In the genomic region with DNA sequence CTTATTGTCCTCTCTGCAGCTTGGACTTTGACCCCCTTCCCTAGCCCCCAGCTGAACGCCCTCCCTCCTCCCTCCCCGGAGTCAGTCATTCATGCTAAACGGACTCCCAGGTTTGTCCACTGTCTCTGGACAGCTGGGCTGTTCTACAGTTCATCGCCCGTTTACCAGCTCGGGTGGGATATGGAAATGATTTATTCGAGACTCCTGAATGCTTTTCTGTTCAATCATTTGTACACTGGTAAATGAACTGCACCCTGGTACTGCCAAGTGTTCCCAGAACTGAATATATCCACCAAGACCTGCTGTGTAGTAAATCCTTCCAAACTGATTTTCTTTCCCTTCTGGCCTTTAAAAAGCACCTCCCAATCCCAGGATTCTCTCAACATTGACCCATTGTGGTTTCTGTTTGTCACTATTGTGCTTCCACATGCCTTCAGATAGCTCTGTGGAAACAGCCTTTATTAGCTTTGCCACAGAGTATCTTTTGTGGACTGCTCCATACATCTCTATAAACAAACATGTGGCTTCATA, we compare ENCODE assay signal across 1 cellular context.
TF ChIP-seq lines count a peak whose summit lies in the region.

No MANE protein-coding gene starts in this region.

TF ChIP-seq in HepG2, 621 proteins besides CTCF, POLR2A, EP300 and RAD21 (continued from another document):
- TF ChIP-seq, protein P1, sequence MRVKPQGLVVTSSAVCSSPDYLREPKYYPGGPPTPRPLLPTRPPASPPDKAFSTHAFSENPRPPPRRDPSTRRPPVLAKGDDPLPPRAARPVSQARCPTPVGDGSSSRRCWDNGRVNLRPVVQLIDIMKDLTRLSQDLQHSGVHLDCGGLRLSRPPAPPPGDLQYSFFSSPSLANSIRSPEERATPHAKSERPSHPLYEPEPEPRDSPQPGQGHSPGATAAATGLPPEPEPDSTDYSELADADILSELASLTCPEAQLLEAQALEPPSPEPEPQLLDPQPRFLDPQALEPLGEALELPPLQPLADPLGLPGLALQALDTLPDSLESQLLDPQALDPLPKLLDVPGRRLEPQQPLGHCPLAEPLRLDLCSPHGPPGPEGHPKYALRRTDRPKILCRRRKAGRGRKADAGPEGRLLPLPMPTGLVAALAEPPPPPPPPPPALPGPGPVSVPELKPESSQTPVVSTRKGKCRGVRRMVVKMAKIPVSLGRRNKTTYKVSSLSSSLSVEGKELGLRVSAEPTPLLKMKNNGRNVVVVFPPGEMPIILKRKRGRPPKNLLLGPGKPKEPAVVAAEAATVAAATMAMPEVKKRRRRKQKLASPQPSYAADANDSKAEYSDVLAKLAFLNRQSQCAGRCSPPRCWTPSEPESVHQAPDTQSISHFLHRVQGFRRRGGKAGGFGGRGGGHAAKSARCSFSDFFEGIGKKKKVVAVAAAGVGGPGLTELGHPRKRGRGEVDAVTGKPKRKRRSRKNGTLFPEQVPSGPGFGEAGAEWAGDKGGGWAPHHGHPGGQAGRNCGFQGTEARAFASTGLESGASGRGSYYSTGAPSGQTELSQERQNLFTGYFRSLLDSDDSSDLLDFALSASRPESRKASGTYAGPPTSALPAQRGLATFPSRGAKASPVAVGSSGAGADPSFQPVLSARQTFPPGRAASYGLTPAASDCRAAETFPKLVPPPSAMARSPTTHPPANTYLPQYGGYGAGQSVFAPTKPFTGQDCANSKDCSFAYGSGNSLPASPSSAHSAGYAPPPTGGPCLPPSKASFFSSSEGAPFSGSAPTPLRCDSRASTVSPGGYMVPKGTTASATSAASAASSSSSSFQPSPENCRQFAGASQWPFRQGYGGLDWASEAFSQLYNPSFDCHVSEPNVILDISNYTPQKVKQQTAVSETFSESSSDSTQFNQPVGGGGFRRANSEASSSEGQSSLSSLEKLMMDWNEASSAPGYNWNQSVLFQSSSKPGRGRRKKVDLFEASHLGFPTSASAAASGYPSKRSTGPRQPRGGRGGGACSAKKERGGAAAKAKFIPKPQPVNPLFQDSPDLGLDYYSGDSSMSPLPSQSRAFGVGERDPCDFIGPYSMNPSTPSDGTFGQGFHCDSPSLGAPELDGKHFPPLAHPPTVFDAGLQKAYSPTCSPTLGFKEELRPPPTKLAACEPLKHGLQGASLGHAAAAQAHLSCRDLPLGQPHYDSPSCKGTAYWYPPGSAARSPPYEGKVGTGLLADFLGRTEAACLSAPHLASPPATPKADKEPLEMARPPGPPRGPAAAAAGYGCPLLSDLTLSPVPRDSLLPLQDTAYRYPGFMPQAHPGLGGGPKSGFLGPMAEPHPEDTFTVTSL (CRISPR knock-in tag; IDR thresholded peaks at IDR 0.05; ENCODE audit: borderline replicate concordance), result 0 out of 2 replicates have a peak, but pooled peaks have one; percentile 39
- TF ChIP-seq ZFP82 (CRISPR knock-in tag; IDR thresholded peaks at IDR 0.05; ENCODE audit: borderline replicate concordance) (0 out of 2 replicates have a peak, but pooled peaks have one; percentile 48), ZMYM2 (CRISPR knock-in tag; IDR thresholded peaks at IDR 0.05) (no peak), SMC3 (IDR thresholded peaks at IDR 0.05; ENCODE audit: low read length) (peak; percentile 9; the same call in 1 of the 2 replicates), SALL1 (CRISPR knock-in tag; IDR thresholded peaks at IDR 0.05) (no peak; the same call in 1 of the 2 replicates), HMG20A (CRISPR knock-in tag; IDR thresholded peaks at IDR 0.05; ENCODE audit: borderline replicate concordance) (0 out of 2 replicates have a peak, but pooled peaks have one; percentile 9), HNF4G (IDR thresholded peaks at IDR 0.05; ENCODE audit: borderline replicate concordance, low read depth, low read length) (peak; percentile 92), HNF4G (CRISPR knock-in tag; IDR thresholded peaks at IDR 0.05; ENCODE audit: borderline replicate concordance, low read depth) (no peak), ZBTB8A (CRISPR knock-in tag; IDR thresholded peaks at IDR 0.05; ENCODE audit: borderline replicate concordance, low read depth) (no peak), POGZ (CRISPR knock-in tag; IDR thresholded peaks at IDR 0.05) (peak; percentile 28), MAZ (IDR thresholded peaks at IDR 0.05; ENCODE audit: borderline replicate concordance, low read depth, low read length) (peak; percentile 53; the same call in 1 of the 2 replicates), MAZ (CRISPR knock-in tag; IDR thresholded peaks at IDR 0.05; ENCODE audit: low read depth) (no peak), ZBTB7A (CRISPR knock-in tag; IDR thresholded peaks at IDR 0.05) (0 out of 2 replicates have a peak, but pooled peaks have one; percentile 33), GATAD1 (CRISPR knock-in tag; IDR thresholded peaks at IDR 0.05) (peak; percentile 6; the same call in 1 of the 2 replicates), FOXP1 (IDR thresholded peaks at IDR 0.05) (no peak), FOXP1 (CRISPR knock-in tag; IDR thresholded peaks at IDR 0.05) (0 out of 2 replicates have a peak, but pooled peaks have one; percentile 15), ZSCAN25 (CRISPR knock-in tag; IDR thresholded peaks at IDR 0.05) (peak; percentile 77; the same call in 1 of the 2 replicates), ZNF350 (CRISPR knock-in tag; IDR thresholded peaks at IDR 0.05; ENCODE audit: borderline replicate concordance, low read depth) (0 out of 2 replicates have a peak, but pooled peaks have one; percentile 7), FOXO1 (CRISPR knock-in tag; IDR thresholded peaks at IDR 0.05) (peak; percentile 59; the same call in 1 of the 2 replicates), ZNF292 (CRISPR knock-in tag; IDR thresholded peaks at IDR 0.05; ENCODE audit: borderline replicate concordance, low read depth) (peak; percentile 72), ZNF24 (IDR thresholded peaks at IDR 0.05) (0 out of 2 replicates have a peak, but pooled peaks have one; percentile 65), FOSL2 (CRISPR knock-in tag; IDR thresholded peaks at IDR 0.05) (peak; percentile 59), RBAK (CRISPR knock-in tag; IDR thresholded peaks at IDR 0.05) (peak; percentile 57; the same call in 1 of the 2 replicates), GATAD2A (CRISPR knock-in tag; IDR thresholded peaks at IDR 0.05) (peak; percentile 53; the same call in 1 of the 2 replicates), MIER3 (CRISPR knock-in tag; IDR thresholded peaks at IDR 0.05; ENCODE audit: borderline replicate concordance) (0 out of 2 replicates have a peak, but pooled peaks have one; percentile 12), ZNF12 (CRISPR knock-in tag; IDR thresholded peaks at IDR 0.05) (peak; percentile 46; the same call in 1 of the 2 replicates), ZNF605 (CRISPR knock-in tag; IDR thresholded peaks at IDR 0.05) (peak; percentile 23; the same call in 1 of the 2 replicates), KLF11 (CRISPR knock-in tag; IDR thresholded peaks at IDR 0.05) (0 out of 2 replicates have a peak, but pooled peaks have one; percentile 5)
- TF ChIP-seq, protein P2, sequence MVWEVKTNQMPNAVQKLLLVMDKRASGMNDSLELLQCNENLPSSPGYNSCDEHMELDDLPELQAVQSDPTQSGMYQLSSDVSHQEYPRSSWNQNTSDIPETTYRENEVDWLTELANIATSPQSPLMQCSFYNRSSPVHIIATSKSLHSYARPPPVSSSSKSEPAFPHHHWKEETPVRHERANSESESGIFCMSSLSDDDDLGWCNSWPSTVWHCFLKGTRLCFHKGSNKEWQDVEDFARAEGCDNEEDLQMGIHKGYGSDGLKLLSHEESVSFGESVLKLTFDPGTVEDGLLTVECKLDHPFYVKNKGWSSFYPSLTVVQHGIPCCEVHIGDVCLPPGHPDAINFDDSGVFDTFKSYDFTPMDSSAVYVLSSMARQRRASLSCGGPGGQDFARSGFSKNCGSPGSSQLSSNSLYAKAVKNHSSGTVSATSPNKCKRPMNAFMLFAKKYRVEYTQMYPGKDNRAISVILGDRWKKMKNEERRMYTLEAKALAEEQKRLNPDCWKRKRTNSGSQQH (CRISPR knock-in tag; IDR thresholded peaks at IDR 0.05; ENCODE audit: low read depth), result 0 out of 2 replicates have a peak, but pooled peaks have one; percentile 7
- TF ChIP-seq, protein P3, sequence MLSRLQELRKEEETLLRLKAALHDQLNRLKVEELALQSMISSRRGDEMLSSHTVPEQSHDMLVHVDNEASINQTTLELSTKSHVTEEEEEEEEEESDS (CRISPR knock-in tag; IDR thresholded peaks at IDR 0.05; ENCODE audit: borderline replicate concordance), result peak; percentile 72; the same call in 1 of the 2 replicates
- TF ChIP-seq, protein P4, sequence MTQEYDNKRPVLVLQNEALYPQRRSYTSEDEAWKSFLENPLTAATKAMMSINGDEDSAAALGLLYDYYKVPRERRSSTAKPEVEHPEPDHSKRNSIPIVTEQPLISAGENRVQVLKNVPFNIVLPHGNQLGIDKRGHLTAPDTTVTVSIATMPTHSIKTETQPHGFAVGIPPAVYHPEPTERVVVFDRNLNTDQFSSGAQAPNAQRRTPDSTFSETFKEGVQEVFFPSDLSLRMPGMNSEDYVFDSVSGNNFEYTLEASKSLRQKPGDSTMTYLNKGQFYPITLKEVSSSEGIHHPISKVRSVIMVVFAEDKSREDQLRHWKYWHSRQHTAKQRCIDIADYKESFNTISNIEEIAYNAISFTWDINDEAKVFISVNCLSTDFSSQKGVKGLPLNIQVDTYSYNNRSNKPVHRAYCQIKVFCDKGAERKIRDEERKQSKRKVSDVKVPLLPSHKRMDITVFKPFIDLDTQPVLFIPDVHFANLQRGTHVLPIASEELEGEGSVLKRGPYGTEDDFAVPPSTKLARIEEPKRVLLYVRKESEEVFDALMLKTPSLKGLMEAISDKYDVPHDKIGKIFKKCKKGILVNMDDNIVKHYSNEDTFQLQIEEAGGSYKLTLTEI (CRISPR knock-in tag; conservative IDR thresholded peaks at IDR 0.05), result no peak
- TF ChIP-seq, protein P5, sequence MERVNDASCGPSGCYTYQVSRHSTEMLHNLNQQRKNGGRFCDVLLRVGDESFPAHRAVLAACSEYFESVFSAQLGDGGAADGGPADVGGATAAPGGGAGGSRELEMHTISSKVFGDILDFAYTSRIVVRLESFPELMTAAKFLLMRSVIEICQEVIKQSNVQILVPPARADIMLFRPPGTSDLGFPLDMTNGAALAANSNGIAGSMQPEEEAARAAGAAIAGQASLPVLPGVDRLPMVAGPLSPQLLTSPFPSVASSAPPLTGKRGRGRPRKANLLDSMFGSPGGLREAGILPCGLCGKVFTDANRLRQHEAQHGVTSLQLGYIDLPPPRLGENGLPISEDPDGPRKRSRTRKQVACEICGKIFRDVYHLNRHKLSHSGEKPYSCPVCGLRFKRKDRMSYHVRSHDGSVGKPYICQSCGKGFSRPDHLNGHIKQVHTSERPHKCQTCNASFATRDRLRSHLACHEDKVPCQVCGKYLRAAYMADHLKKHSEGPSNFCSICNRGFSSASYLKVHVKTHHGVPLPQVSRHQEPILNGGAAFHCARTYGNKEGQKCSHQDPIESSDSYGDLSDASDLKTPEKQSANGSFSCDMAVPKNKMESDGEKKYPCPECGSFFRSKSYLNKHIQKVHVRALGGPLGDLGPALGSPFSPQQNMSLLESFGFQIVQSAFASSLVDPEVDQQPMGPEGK (CRISPR knock-in tag; IDR thresholded peaks at IDR 0.05), result no peak; the same call in none of the 2 replicates
